8 cellular contexts compared by ENCODE assay signal in genomic region chr4:6716018-6716911, GRCh38. TPM values are rescaled to one million over a fixed set of nuclear protein-coding genes. Genes with fewer than 3 reads are reported as not detected.
DNase-seq lines count a peak whose midpoint lies in the region; ATAC-seq and TF ChIP-seq lines count a peak whose summit lies in the region.

BLOC1S4 (plus strand) TSS chr4:6716174; CDS start chr4:6716210, 36 bp downstream.

- CTCF ChIA-PET in CD4-positive, alpha-beta T cell (lab: Charles Lee), result interaction anchor here (0.9 to 6.8 kb wide), 6 partner anchors 11 to 158 kb away, joined by 3 to 101 read pairs (median 6); a partner anchor contains a TSS

- peak within 1 kb of the TSS; percentile 99 for H3K4me3 Mint-ChIP-seq in CD4-positive, alpha-beta T cell
- peak within 1 kb of the TSS; percentile 97 for H3K4me3 Mint-ChIP-seq in memory B cell

- peak; percentile 79 for ATAC-seq in CD4-positive, alpha-beta T cell (ENCODE audit: poor library complexity)
- ATAC-seq in GM19397 (IDR thresholded peaks at IDR 0.05; ENCODE audit: unreplicated experiment), result peak; percentile 88
- ATAC-seq in HG03565 (IDR thresholded peaks at IDR 0.05; ENCODE audit: unreplicated experiment), result peak; percentile 77
- ATAC-seq in memory B cell (ENCODE audit: low read depth), result peak; percentile 85

- H3K27ac ChIP-seq in CD4-positive, alpha-beta T cell (ENCODE audit: low read depth, low read length), result peak within 1 kb of the TSS; percentile 85
- H3K27ac ChIP-seq in effector memory CD4-positive, alpha-beta T cell (ENCODE audit: insufficient read depth, low read length, poor library complexity, severe bottlenecking), result peak within 1 kb of the TSS; percentile 81

- no peak for TF ChIP-seq CTCF in CD4-positive, alpha-beta T cell (IDR thresholded peaks at IDR 0.05)

- no peaks in the 10 kb centered on the region for H3K27me3 ChIP-seq in CD4-positive, alpha-beta T cell (ENCODE audit: control insufficient read depth, insufficient read depth, low read length)
- H3K27me3 ChIP-seq in effector memory CD4-positive, alpha-beta T cell (replicated peaks; ENCODE audit: control insufficient read depth, insufficient read depth, low read length, poor library complexity, severe bottlenecking), result no peaks in the 10 kb centered on the region

- H3K4me1 ChIP-seq in effector memory CD4-positive, alpha-beta T cell (ENCODE audit: control insufficient read depth, insufficient read depth, low read length, poor library complexity, severe bottlenecking), result peaks cover 19% of the 10 kb centered on the region

- POLR2A ChIA-PET in CD4-positive, alpha-beta T cell (lab: Charles Lee), result interaction anchor here (0.6 to 10.4 kb wide), 26 partner anchors 8 to 356 kb away, joined by 3 to 221 read pairs (median 6); partner anchors contain the start of genes GRPEL1, MRFAP1, S100P and TADA2B

- H3K36me3 Mint-ChIP-seq in CD4-positive, alpha-beta T cell (ENCODE audit: low read depth), result peaks cover 11% of the 10 kb centered on the region
- peaks cover 4% of the 10 kb centered on the region for H3K36me3 Mint-ChIP-seq in memory B cell

- DNase-seq in CD4-positive, alpha-beta T cell, result peak; percentile 79 to 90 (median 84)
- DNase-seq in NCI-H82 treated with DMSO at 0.1 percent for 48 hours (lab: John Stamatoyannopoulos, UW; ENCODE audit: unreplicated experiment) (peak; percentile 61), memory B cell (ENCODE audit: low spot score in 2 of 2) (peak; percentile 85 to 88)
- DNase-seq in activated CD8-positive, alpha-beta memory T cell treated with anti-CD3 and anti-CD28 coated beads for 24 hours, result peak; percentile 92
- DNase-seq in effector memory CD4-positive, alpha-beta T cell, result peak; percentile 82 to 84 (median 83)
- DNase-seq in stimulated activated CD8-positive, alpha-beta memory T cell treated with anti-CD3 and anti-CD28 coated beads, Interleukin-12 subunit alpha, Interleukin-12 subunit beta, amount 100 ng/mL, for 1 hour (ENCODE audit: low read depth), result peak; percentile 76

- H3K4me1 Mint-ChIP-seq in CD4-positive, alpha-beta T cell (ENCODE audit: low read depth), result peaks cover 39% of the 10 kb centered on the region
- H3K4me1 Mint-ChIP-seq in memory B cell, result peaks cover 15% of the 10 kb centered on the region

- peak within 1 kb of the TSS; percentile 64 for H3K4me3 ChIP-seq in effector memory CD4-positive, alpha-beta T cell (ENCODE audit: insufficient read depth, low read depth, low read length, poor library complexity, severe bottlenecking)

- H3K9me3 ChIP-seq in CD4-positive, alpha-beta T cell (ENCODE audit: control insufficient read depth, low read length), result no peaks in the 10 kb centered on the region
- no peaks in the 10 kb centered on the region for H3K9me3 ChIP-seq in effector memory CD4-positive, alpha-beta T cell (ENCODE audit: control insufficient read depth, low read length)

- intact Hi-C loops in CD4-positive, alpha-beta T cell (cut with DNase I, micrococcal nuclease), result loop anchor here (1.0 to 5.0 kb wide), 7 partner anchors 19 to 352 kb away; partner anchors contain the start of genes MRFAP1 (in 2 of the 2), GRPEL1 (in 1 of the 2), KIAA0232 (in 1 of the 2) and MAN2B2 (in 1 of the 2)

- H3K27ac Mint-ChIP-seq in CD4-positive, alpha-beta T cell, result peak within 1 kb of the TSS; percentile 99
- peak within 1 kb of the TSS; percentile 94 for H3K27ac Mint-ChIP-seq in memory B cell

- no peaks in the 10 kb centered on the region for H3K36me3 ChIP-seq in effector memory CD4-positive, alpha-beta T cell (ENCODE audit: control insufficient read depth, insufficient read depth, low read length)

- H3K27me3 Mint-ChIP-seq in CD4-positive, alpha-beta T cell, result no peaks in the 10 kb centered on the region
- no peaks in the 10 kb centered on the region for H3K27me3 Mint-ChIP-seq in memory B cell

- H3K9me3 Mint-ChIP-seq in CD4-positive, alpha-beta T cell, result no peaks in the 10 kb centered on the region
- H3K9me3 Mint-ChIP-seq in memory B cell, result no peaks in the 10 kb centered on the region

RNA-seq across cellular contexts. Expression of gene BLOC1S4, which starts in this region (rescaled TPM):
- total RNA-seq in CD4-positive, alpha-beta T cell, result 10 to 100 TPM; 24.6 to 27.6 TPM

Comparison
In these comparisons a context has a peak if more than half of its experiments do, and no peak if none do; other contexts are left out.
1. Peak in every context shown above with its lines: DNase-seq, ATAC-seq, H3K4me3 ChIP-seq and H3K27ac ChIP-seq.